Comparison of ENCODE assay signal across 30 cellular contexts in genomic region chr10:132776821-132777220, GRCh38. TPM values are rescaled to one million over a fixed set of nuclear protein-coding genes. Genes with fewer than 3 reads are reported as not detected.
"Had no signal": no experiment of that assay in that cellular context is flagged by ENCODE, and none has a peak within 500 bp of the region (broad histone marks: within the 10 kb centered on the region; RNA-seq: fewer than 3 reads in every experiment).

No MANE protein-coding gene starts in this region.

- H3K9me3 ChIP-seq: heart left ventricle, left ventricle myocardium inferior, ovary, right atrium auricular region, right lobe of liver, stomach, suprapubic skin, tibial nerve, uterus had no signal

- H3K27me3 ChIP-seq: heart left ventricle, ovary, right atrium auricular region, right lobe of liver, stomach, suprapubic skin, tibial nerve, uterus had no signal

- H3K4me1 Mint-ChIP-seq: mesothelial cell of epicardium; naive B cell; stimulated activated naive B cell treated with anti-CD40 and anti-IgM and Interleukin-4, amounts not matched to agents 10 μg/mL and 1 μg/mL and 100 μg/mL, for 72 hours had no signal

- H3K9me3 Mint-ChIP-seq: mesothelial cell of epicardium; naive B cell; nephron; stimulated activated naive B cell treated with anti-CD40 and anti-IgM and Interleukin-4, amounts not matched to agents 10 μg/mL and 1 μg/mL and 100 μg/mL, for 72 hours; type B pancreatic cell had no signal

- H3K4me1 ChIP-seq: heart left ventricle, left ventricle myocardium inferior, neural progenitor cell, right atrium auricular region, right lobe of liver, suprapubic skin, tibial nerve, uterus had no signal

- DNase-seq: heart left ventricle; hypothalamus; islet precursor cell; left ventricle myocardium inferior; mesendoderm; naive B cell; ovary; right lobe of liver; stimulated activated CD4-positive, alpha-beta T cell treated with anti-CD3 and anti-CD28 coated beads, Interleukin-1b, Interleukin-23, amount 100 ng/mL, for 48 hours; stimulated activated CD4-positive, alpha-beta T cell treated with anti-CD3 and anti-CD28 coated beads, Interleukin-4, amount 100 ng/mL, for 1 hour; stimulated activated naive B cell treated with anti-CD40 and anti-IgM and Interleukin-4, amounts not matched to agents 10 μg/mL and 1 μg/mL and 100 μg/mL, for 72 hours; stimulated activated naive CD8-positive, alpha-beta T cell treated with anti-CD3 and anti-CD28 coated beads, Interleukin-15, Interleukin-2, amounts not matched to agents 100 U/mL and 50 U/mL, for 24 hours; stomach; uterus had no signal

- H3K4me2 ChIP-seq: neural progenitor cell, smooth muscle cell had no signal

- H3K9ac ChIP-seq: neural progenitor cell had no signal

- H3K27ac Mint-ChIP-seq: mesothelial cell of epicardium; naive B cell; nephron; neural progenitor cell; progenitor cell of endocrine pancreas; stimulated activated naive B cell treated with anti-CD40 and anti-IgM and Interleukin-4, amounts not matched to agents 10 μg/mL and 1 μg/mL and 100 μg/mL, for 72 hours; type B pancreatic cell had no signal

- H3K27me3 Mint-ChIP-seq: naive B cell; stimulated activated naive B cell treated with anti-CD40 and anti-IgM and Interleukin-4, amounts not matched to agents 10 μg/mL and 1 μg/mL and 100 μg/mL, for 72 hours had no signal

- H3K4me3 ChIP-seq: heart left ventricle, left ventricle myocardium inferior, lung, neural progenitor cell, ovary, right atrium auricular region, right lobe of liver, smooth muscle cell, stomach, suprapubic skin, tibial nerve, uterus had no signal

- H3K36me3 ChIP-seq: neural progenitor cell, ovary, uterus had no signal

- H3K27ac ChIP-seq: heart left ventricle, left ventricle myocardium inferior, neural progenitor cell, ovary, right atrium auricular region, right lobe of liver, suprapubic skin, tibial nerve, uterus had no signal

- H3K4me3 Mint-ChIP-seq: mesothelial cell of epicardium; naive B cell; nephron; neural progenitor cell; stimulated activated naive B cell treated with anti-CD40 and anti-IgM and Interleukin-4, amounts not matched to agents 10 μg/mL and 1 μg/mL and 100 μg/mL, for 72 hours; type B pancreatic cell had no signal

RNA-seq across cellular contexts. Expression of gene NKX6-2, which starts 9.1 kb away (rescaled TPM):
- total RNA-seq: heart left ventricle, left ventricle myocardium inferior, lower leg skin, lung, mesothelial cell of epicardium, mononuclear cell, omental fat pad, ovary, pulmonary artery endothelial cell, right atrium auricular region, right lobe of liver, skeletal muscle tissue, smooth muscle cell, suprapubic skin, ureter had no signal
